In the genomic region with DNA sequence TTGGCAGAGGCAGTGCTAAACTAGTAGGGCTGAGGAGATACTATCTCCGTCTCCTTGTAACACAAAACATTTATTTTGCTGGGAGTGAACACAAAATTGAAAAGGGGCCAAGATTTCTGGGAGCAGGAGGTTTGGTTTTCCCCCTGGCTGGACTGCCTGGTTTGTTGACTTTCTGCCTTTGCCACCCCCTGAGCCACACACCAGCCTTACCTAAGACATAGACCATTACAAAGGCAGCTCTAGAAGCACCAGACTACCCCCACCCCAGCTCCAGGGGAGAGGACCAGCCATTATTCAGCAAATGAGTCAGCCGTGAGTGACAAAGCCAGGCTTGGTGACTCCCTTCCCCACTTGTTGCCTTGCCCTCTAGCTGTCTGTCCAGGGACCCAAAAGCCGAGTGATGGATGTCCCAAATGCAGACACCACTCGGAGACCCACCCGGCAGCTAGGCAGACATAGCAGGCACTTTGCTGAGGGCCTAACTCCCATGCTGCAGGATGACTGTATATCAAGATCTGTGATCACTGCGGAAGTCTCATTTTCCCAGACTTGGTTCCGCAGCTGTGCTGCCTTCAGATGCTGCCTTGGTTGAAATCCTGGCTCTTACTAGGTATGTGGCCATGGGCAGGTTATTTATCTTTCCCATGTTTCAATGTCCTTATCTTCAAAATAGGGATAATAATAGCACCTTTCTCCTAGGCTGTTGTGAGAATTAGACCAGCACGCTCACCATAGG, we compare ENCODE assay signal across 12 cellular contexts. TPM values are rescaled to one million over a fixed set of nuclear protein-coding genes. Genes with fewer than 3 reads are reported as not detected.
DNase-seq lines count a peak whose midpoint lies in the region; ATAC-seq and TF ChIP-seq lines count a peak whose summit lies in the region.
"Had no signal": no experiment of that assay in that cellular context is flagged by ENCODE, and none has a peak within 500 bp of the region (broad histone marks: within the 10 kb centered on the region; RNA-seq: fewer than 3 reads in every experiment).

No MANE protein-coding gene starts in this region.

- H3K9me3 ChIP-seq in muscle layer of colon (ENCODE audit: low read length) = no peaks in the 10 kb centered on the region
- H3K9me3 ChIP-seq in CD8-positive, alpha-beta T cell (ENCODE audit: low read length) = no peaks in the 10 kb centered on the region
- H3K9me3 ChIP-seq in MM.1S (replicated peaks; ENCODE audit: insufficient read depth, low read length) = no peaks in the 10 kb centered on the region

- no peak overlapping the region for H3K4me3 ChIP-seq in LNCaP clone FGC (ENCODE audit: low read depth, low read length)
- no peak overlapping the region for H3K4me3 ChIP-seq in muscle layer of colon (ENCODE audit: low read depth in 1 of 2, low read length in 2 of 2)
- no peak overlapping the region for H3K4me3 ChIP-seq in CD8-positive, alpha-beta T cell (ENCODE audit: low read depth, low read length)
- H3K4me3 ChIP-seq in MM.1S (ENCODE audit: low read length) = no peak overlapping the region

- H3K4me3 Mint-ChIP-seq in CD8-positive, alpha-beta T cell = no peak overlapping the region
- H3K4me3 Mint-ChIP-seq: activated T-helper 17 cell treated with anti-CD3 and anti-CD28 coated beads, Interleukin-2, amount 50 U/mL, for 72 hours; CD4-positive, CD25-positive, alpha-beta regulatory T cell had no signal

- no peak overlapping the region for H3K4me2 ChIP-seq in MM.1S (ENCODE audit: low read depth, low read length)

- no peaks in the 10 kb centered on the region for H3K9me3 Mint-ChIP-seq in CD8-positive, alpha-beta T cell
- H3K9me3 Mint-ChIP-seq: activated T-helper 17 cell treated with anti-CD3 and anti-CD28 coated beads, Interleukin-2, amount 50 U/mL, for 72 hours; CD4-positive, CD25-positive, alpha-beta regulatory T cell had no signal

- no peak overlapping the region for H3K27ac Mint-ChIP-seq in CD8-positive, alpha-beta T cell
- H3K27ac Mint-ChIP-seq: activated T-helper 17 cell treated with anti-CD3 and anti-CD28 coated beads, Interleukin-2, amount 50 U/mL, for 72 hours; CD4-positive, CD25-positive, alpha-beta regulatory T cell had no signal

- intact Hi-C loops in CD8-positive, alpha-beta T cell (cut with DNase I, micrococcal nuclease) = no loop called here

- H3K27me3 ChIP-seq in muscle layer of colon (ENCODE audit: control insufficient read depth in 1 of 2, insufficient read depth in 2 of 2, low read length in 2 of 2) (no peaks in the 10 kb centered on the region), MM.1S (replicated peaks; ENCODE audit: insufficient read depth, low read length) (no peaks in the 10 kb centered on the region)
- H3K27me3 ChIP-seq in CD8-positive, alpha-beta T cell (ENCODE audit: insufficient read depth, low read length) = no peaks in the 10 kb centered on the region

- 0 out of 2 replicates have a peak, but pooled peaks cover 2% of the 10 kb centered on the region for H3F3A ChIP-seq in MM.1S (ENCODE audit: insufficient read depth, low read length)

- no peaks in the 10 kb centered on the region for H3K27me3 Mint-ChIP-seq in CD8-positive, alpha-beta T cell (ENCODE audit: low read depth)
- H3K27me3 Mint-ChIP-seq: activated T-helper 17 cell treated with anti-CD3 and anti-CD28 coated beads, Interleukin-2, amount 50 U/mL, for 72 hours had no signal

- H3K4me1 ChIP-seq in muscle layer of colon (ENCODE audit: insufficient read depth, low read length) = peaks cover 25% of the 10 kb centered on the region
- peaks cover 26% of the 10 kb centered on the region for H3K4me1 ChIP-seq in CD8-positive, alpha-beta T cell (ENCODE audit: insufficient read depth, low read length)
- peaks cover 14% of the 10 kb centered on the region for H3K4me1 ChIP-seq in MM.1S (ENCODE audit: low read length)

- TF ChIP-seq CTCF in C4-2B (conservative IDR thresholded peaks at IDR 0.05) (no peak), LNCaP clone FGC (IDR thresholded peaks at IDR 0.05; ENCODE audit: control insufficient read depth, extremely low read depth, insufficient read depth) (no peak), MM.1S (IDR thresholded peaks at IDR 0.05; ENCODE audit: low read length) (no peak)
- no peak for TF ChIP-seq CTCF in CD8-positive, alpha-beta T cell (IDR thresholded peaks at IDR 0.05)

- no peaks in the 10 kb centered on the region for H3K36me3 ChIP-seq in muscle layer of colon (ENCODE audit: insufficient read depth, low read length)
- H3K36me3 ChIP-seq in CD8-positive, alpha-beta T cell (ENCODE audit: insufficient read depth, low read length) = no peaks in the 10 kb centered on the region
- no peaks in the 10 kb centered on the region for H3K36me3 ChIP-seq in MM.1S (replicated peaks; ENCODE audit: insufficient read depth, low read length)

- H3K9ac ChIP-seq in muscle layer of colon (ENCODE audit: low read length) = no peak overlapping the region
- H3K9ac ChIP-seq in MM.1S (ENCODE audit: low read length) = no peak overlapping the region

- POLR2A ChIA-PET in CD8-positive, alpha-beta T cell (lab: Charles Lee) = no interaction called here

- H4K20me1 ChIP-seq in MM.1S (ENCODE audit: insufficient read depth, low read length) = no peaks in the 10 kb centered on the region

- no peak for ATAC-seq in GM21390 (IDR thresholded peaks at IDR 0.05; ENCODE audit: unreplicated experiment)
- no peak for ATAC-seq in CD8-positive, alpha-beta T cell
- ATAC-seq: activated T-helper 17 cell treated with anti-CD3 and anti-CD28 coated beads, Interleukin-2, amount 50 U/mL, for 72 hours; sciatic nerve had no signal

- H3K4me1 Mint-ChIP-seq in CD8-positive, alpha-beta T cell (ENCODE audit: low read depth) = peaks cover 19% of the 10 kb centered on the region

- H3K9me2 ChIP-seq in MM.1S (replicated peaks; ENCODE audit: insufficient read depth, low read length) = no peaks in the 10 kb centered on the region

- H3K79me2 ChIP-seq in MM.1S (ENCODE audit: low read length) = no peaks in the 10 kb centered on the region

- DNase-seq in LNCaP clone FGC (ENCODE audit: low read depth) (peak; percentile 85), astrocyte of the hippocampus (ENCODE audit: low read depth, low spot score) (peak; percentile 65), midbrain (lab: John Stamatoyannopoulos, UW) (no peak), MM.1S (no peak)
- no peak for DNase-seq in CD8-positive, alpha-beta T cell
- DNase-seq: CD4-positive, CD25-positive, alpha-beta regulatory T cell; stimulated activated naive CD4-positive, alpha-beta T cell treated with Interleukin-2 at 50 U/mL for 16 hours had no signal

- H3K36me3 Mint-ChIP-seq in CD8-positive, alpha-beta T cell = no peaks in the 10 kb centered on the region
- H3K36me3 Mint-ChIP-seq: CD4-positive, CD25-positive, alpha-beta regulatory T cell had no signal

- peak overlapping the region; percentile 79 for H3K27ac ChIP-seq in C4-2B
- H3K27ac ChIP-seq in muscle layer of colon (ENCODE audit: low read depth, low read length) = peak overlapping the region; percentile 69
- no peak overlapping the region for H3K27ac ChIP-seq in CD8-positive, alpha-beta T cell (ENCODE audit: low read depth, low read length)
- no peak overlapping the region for H3K27ac ChIP-seq in MM.1S (ENCODE audit: low read length)

- H2AFZ ChIP-seq in MM.1S (ENCODE audit: low read length) = no peak overlapping the region

- CTCF ChIA-PET in CD8-positive, alpha-beta T cell (lab: Charles Lee) = no interaction called here

RNA-seq across cellular contexts. Expression of gene CDON, which starts 17.7 kb away (rescaled TPM):
- 1 to 10 TPM in 1 of 2 experiments, under 1 TPM in 1; 1.00 to 1.1 TPM for total RNA-seq in CD8-positive, alpha-beta T cell

Comparison
In these comparisons a context has a peak if more than half of its experiments do, and no peak if none do; other contexts are left out.
1. H3K27ac ChIP-seq: peak in C4-2B (single experiment) and muscle layer of colon (single experiment); none in CD8-positive, alpha-beta T cell (single experiment) and MM.1S (single experiment).
2. DNase-seq: peak in LNCaP clone FGC (single experiment) and astrocyte of the hippocampus (single experiment); none in midbrain (single experiment), CD8-positive, alpha-beta T cell (0 of 7) and MM.1S (single experiment).